In the genomic region with DNA sequence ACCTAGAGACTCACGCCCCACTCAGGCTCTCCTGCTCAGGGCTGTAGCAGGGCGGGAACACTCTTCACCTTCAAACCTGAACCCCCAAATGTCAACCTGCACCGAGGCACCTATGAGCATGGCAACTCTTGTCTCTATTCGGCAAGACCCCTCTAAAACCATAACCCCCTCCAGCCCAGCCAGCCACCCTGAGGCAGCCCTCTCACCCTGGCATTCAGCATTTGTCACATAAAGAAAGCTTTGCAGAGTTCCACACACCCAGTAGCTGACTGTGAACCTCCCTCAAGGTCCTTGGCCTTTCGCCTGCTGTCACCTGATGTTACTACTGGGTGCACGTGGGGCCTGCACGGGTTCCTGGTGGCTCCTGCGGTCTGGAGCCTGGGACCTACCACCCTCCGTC, we compare ENCODE assay signal across 8 cellular contexts.
"Had no signal": no experiment of that assay in that cellular context is flagged by ENCODE, and none has a peak within 500 bp of the region (broad histone marks: within the 10 kb centered on the region; RNA-seq: fewer than 3 reads in every experiment).

No MANE protein-coding gene starts in this region.

- H3K36me3 Mint-ChIP-seq: IgD-negative memory B cell had no signal

- H3K9me3 ChIP-seq: HAP-1 had no signal

- H2AFZ ChIP-seq: GM23248 had no signal

- DNase-seq: GM23248, GOT3, H7, HFFc6 had no signal

- H3K27me3 Mint-ChIP-seq: IgD-negative memory B cell had no signal

- H3K9ac ChIP-seq: GM23248 had no signal

- H3K27ac Mint-ChIP-seq: HFFc6, IgD-negative memory B cell had no signal

- H3K4me3 ChIP-seq: GM23248, HAP-1 had no signal

- H3K4me1 ChIP-seq: HAP-1 had no signal

- H3K36me3 ChIP-seq: HAP-1 had no signal

- ATAC-seq: HCT116 had no signal

- H3K27ac ChIP-seq: GM23248, HL-60 had no signal

- H3K4me3 Mint-ChIP-seq: HFFc6, IgD-negative memory B cell had no signal

- H3K9me3 Mint-ChIP-seq: IgD-negative memory B cell had no signal
